In the genomic region with DNA sequence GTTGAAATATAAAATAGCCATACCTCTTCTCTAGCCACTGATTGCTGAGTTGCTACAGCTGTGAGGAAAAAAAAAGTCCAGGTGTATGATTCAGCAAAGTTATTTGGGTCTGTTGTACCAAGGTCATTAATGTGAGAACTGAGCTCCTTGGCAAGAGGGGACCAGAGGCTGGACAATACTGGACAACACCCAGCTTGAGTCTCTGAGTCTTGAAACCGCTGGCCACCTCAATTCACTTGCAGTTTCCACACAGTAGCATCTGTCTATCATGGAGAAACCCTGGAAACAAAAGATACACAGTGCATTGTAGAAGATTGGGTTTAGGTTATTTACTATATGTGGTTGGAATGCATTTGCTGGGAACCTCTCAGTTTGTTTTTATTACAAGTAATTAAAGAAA, we compare ENCODE assay signal across 10 cellular contexts.
DNase-seq lines count a peak whose midpoint lies in the region; ATAC-seq lines count a peak whose summit lies in the region.
"Had no signal": no experiment of that assay in that cellular context is flagged by ENCODE, and none has a peak within 500 bp of the region (broad histone marks: within the 10 kb centered on the region; RNA-seq: fewer than 3 reads in every experiment).

No MANE protein-coding gene starts in this region.

- CTCF ChIA-PET in T-cell (lab: Charles Lee) = interaction anchor here (0.6 to 1.4 kb wide), 13 partner anchors 31 to 224 kb away, joined by 3 to 8 read pairs (median 4); partner anchors contain the start of gene INTS6 (in 1 of the 2)

- no peaks in the 10 kb centered on the region for H3K27me3 Mint-ChIP-seq in activated CD4-positive, alpha-beta T cell treated with anti-CD3 and anti-CD28 coated beads, Interleukin-2, amount 10 ng/mL, durations not matched to agents 24 days and 14 days
- H3K27me3 Mint-ChIP-seq in T-cell = no peaks in the 10 kb centered on the region
- no peaks in the 10 kb centered on the region for H3K27me3 Mint-ChIP-seq in stimulated activated memory B cell treated with anti-CD40 and anti-IgM and Interleukin-4, amounts not matched to agents 10 μg/mL and 1 μg/mL and 100 μg/mL, for 72 hours

- H3K36me3 ChIP-seq in HAP-1 (replicated peaks) = no peaks in the 10 kb centered on the region

- H3K9me3 Mint-ChIP-seq in activated CD4-positive, alpha-beta T cell treated with anti-CD3 and anti-CD28 coated beads, Interleukin-2, amount 10 ng/mL, durations not matched to agents 24 days and 14 days = no peaks in the 10 kb centered on the region
- H3K9me3 Mint-ChIP-seq in T-cell = no peaks in the 10 kb centered on the region
- H3K9me3 Mint-ChIP-seq in stimulated activated memory B cell treated with anti-CD40 and anti-IgM and Interleukin-4, amounts not matched to agents 10 μg/mL and 1 μg/mL and 100 μg/mL, for 72 hours = no peaks in the 10 kb centered on the region
- H3K9me3 Mint-ChIP-seq: T-helper 1 cell treated with Interleukin-12 subunit alpha and Interleukin-12 subunit beta and Interleukin-4 antibody, amounts not matched to agents 30 μg/mL and 1 μg/mL, for 36 hours had no signal

- POLR2A ChIA-PET in T-cell (lab: Charles Lee) = interaction anchor here (0.5 to 2.5 kb wide), 15 partner anchors 9 to 1852 kb away, joined by 3 to 61 read pairs (median 4); partner anchors contain the start of genes INTS6 (in 2 of the 2) and DHRS12 (in 1 of the 2)

- intact Hi-C loops in activated CD4-positive, alpha-beta T cell treated with anti-CD3 and anti-CD28 coated beads, Interleukin-2, amount 10 ng/mL, durations not matched to agents 24 days and 14 days (cut with micrococcal nuclease) = loop anchor here (2.0 kb wide), 2 partner anchors 14 to 60 kb away; partner anchors contain the start of gene WDFY2

- H3K4me1 Mint-ChIP-seq in activated CD4-positive, alpha-beta T cell treated with anti-CD3 and anti-CD28 coated beads, Interleukin-2, amount 10 ng/mL, durations not matched to agents 24 days and 14 days = peaks cover 28% of the 10 kb centered on the region
- peaks cover 42 to 58% (median 53%) of the 10 kb centered on the region in 3 donors for H3K4me1 Mint-ChIP-seq in T-cell
- peaks cover 47% of the 10 kb centered on the region for H3K4me1 Mint-ChIP-seq in stimulated activated memory B cell treated with anti-CD40 and anti-IgM and Interleukin-4, amounts not matched to agents 10 μg/mL and 1 μg/mL and 100 μg/mL, for 72 hours

- no peak overlapping the region for H3K4me3 ChIP-seq in HAP-1

- no peaks in the 10 kb centered on the region for H3K9me3 ChIP-seq in HAP-1

- H3K36me3 Mint-ChIP-seq in activated CD4-positive, alpha-beta T cell treated with anti-CD3 and anti-CD28 coated beads, Interleukin-2, amount 10 ng/mL, durations not matched to agents 24 days and 14 days (ENCODE audit: low read depth) = no peaks in the 10 kb centered on the region
- peaks cover 3% of the 10 kb centered on the region for H3K36me3 Mint-ChIP-seq in T-cell
- H3K36me3 Mint-ChIP-seq in stimulated activated memory B cell treated with anti-CD40 and anti-IgM and Interleukin-4, amounts not matched to agents 10 μg/mL and 1 μg/mL and 100 μg/mL, for 72 hours = peaks cover 6% of the 10 kb centered on the region

- peak overlapping the region; percentile 6 for H3K27ac Mint-ChIP-seq in activated CD4-positive, alpha-beta T cell treated with anti-CD3 and anti-CD28 coated beads, Interleukin-2, amount 10 ng/mL, durations not matched to agents 24 days and 14 days
- peak overlapping the region; percentile 93 for H3K27ac Mint-ChIP-seq in T-cell
- H3K27ac Mint-ChIP-seq in stimulated activated memory B cell treated with anti-CD40 and anti-IgM and Interleukin-4, amounts not matched to agents 10 μg/mL and 1 μg/mL and 100 μg/mL, for 72 hours = peak overlapping the region; percentile 66

- H3K27me3 ChIP-seq in HAP-1 (ENCODE audit: low read depth) = no peaks in the 10 kb centered on the region
- H3K27me3 ChIP-seq: foreskin keratinocyte had no signal

- H3K4me3 Mint-ChIP-seq in activated CD4-positive, alpha-beta T cell treated with anti-CD3 and anti-CD28 coated beads, Interleukin-2, amount 10 ng/mL, durations not matched to agents 24 days and 14 days = no peak overlapping the region
- H3K4me3 Mint-ChIP-seq in T-cell = peak overlapping the region; percentile 10 to 71 (median 45)
- H3K4me3 Mint-ChIP-seq in stimulated activated memory B cell treated with anti-CD40 and anti-IgM and Interleukin-4, amounts not matched to agents 10 μg/mL and 1 μg/mL and 100 μg/mL, for 72 hours = no peak overlapping the region

- peak in 1 of 4 experiments; percentile 32 for ATAC-seq in T-cell (replicated peaks in 1 of 4)
- ATAC-seq in stimulated activated memory B cell treated with anti-CD40 and anti-IgM and Interleukin-4, amounts not matched to agents 10 μg/mL and 1 μg/mL and 100 μg/mL, for 72 hours = peak; percentile 45

- no peak for DNase-seq in activated CD4-positive, alpha-beta T cell treated with anti-CD3 and anti-CD28 coated beads, Interleukin-2, amount 10 ng/mL, durations not matched to agents 24 days and 14 days
- no peak for DNase-seq in activated CD4-positive, alpha-beta T cell treated with anti-CD3 and anti-CD28 coated beads for 1 hour
- DNase-seq in T-cell = no peak
- DNase-seq in globus pallidus (ENCODE audit: low spot score) = peak; percentile 36
- DNase-seq in HAP-1 (ENCODE audit: low spot score in 2 of 2) = no peak
- DNase-seq in NCI-H345 (lab: John Stamatoyannopoulos, UW) = no peak
- no peak for DNase-seq in HuH-7 (ENCODE audit: low spot score)

- in situ Hi-C loops in HAP-1 (cut with MboI; ENCODE audit: low sequenced_read_pairs) = no loop called here

- peaks cover 37% of the 10 kb centered on the region for H3K4me1 ChIP-seq in HAP-1

Comparison
In these comparisons a context has a peak if more than half of its experiments do, and no peak if none do; other contexts are left out.
1. H3K27ac Mint-ChIP-seq: peak in every context shown above with its lines; median percentile 93 in T-cell; 66 in stimulated activated memory B cell treated with anti-CD40 and anti-IgM and Interleukin-4, amounts not matched to agents 10 μg/mL and 1 μg/mL and 100 μg/mL, for 72 hours; 6 in activated CD4-positive, alpha-beta T cell treated with anti-CD3 and anti-CD28 coated beads, Interleukin-2, amount 10 ng/mL, durations not matched to agents 24 days and 14 days.
2. H3K4me3 Mint-ChIP-seq: peak in T-cell (3 of 3); none in activated CD4-positive, alpha-beta T cell treated with anti-CD3 and anti-CD28 coated beads, Interleukin-2, amount 10 ng/mL, durations not matched to agents 24 days and 14 days (single experiment) and stimulated activated memory B cell treated with anti-CD40 and anti-IgM and Interleukin-4, amounts not matched to agents 10 μg/mL and 1 μg/mL and 100 μg/mL, for 72 hours (single experiment).